ENCODE assay signal across 24 cellular contexts in genomic region chr14:74654931-74655330, GRCh38. TPM values are rescaled to one million over a fixed set of nuclear protein-coding genes. Genes with fewer than 3 reads are reported as not detected.
DNase-seq lines count a peak whose midpoint lies in the region; ATAC-seq and TF ChIP-seq lines count a peak whose summit lies in the region.
"Had no signal": no experiment of that assay in that cellular context is flagged by ENCODE, and none has a peak within 500 bp of the region (broad histone marks: within the 10 kb centered on the region; RNA-seq: fewer than 3 reads in every experiment).

No MANE protein-coding gene starts in this region.

- no peaks in the 10 kb centered on the region for H3K36me3 Mint-ChIP-seq in activated T-cell treated with anti-CD3 and anti-CD28 coated beads, Interleukin-2, amount 50 U/mL, for 72 hours (ENCODE audit: insufficient read depth in 2 of 2)
- H3K36me3 Mint-ChIP-seq in mesothelial cell of epicardium = peaks cover 3% of the 10 kb centered on the region

- H3K9me2 ChIP-seq in hepatocyte (replicated peaks; ENCODE audit: insufficient read depth) = no peaks in the 10 kb centered on the region

- H3K4me3 Mint-ChIP-seq in activated T-cell treated with anti-CD3 and anti-CD28 coated beads, Interleukin-2, amount 50 U/mL, for 72 hours = no peak overlapping the region
- H3K4me3 Mint-ChIP-seq in mesothelial cell of epicardium = no peak overlapping the region
- H3K4me3 Mint-ChIP-seq: activated CD4-positive, alpha-beta T cell treated with anti-CD3 and anti-CD28 coated beads for 36 hours; activated naive CD4-positive, alpha-beta T cell treated with anti-CD3 and anti-CD28 coated beads for 36 hours; activated T-cell treated with anti-CD3 and anti-CD28 coated beads, Interleukin-2, amount 50 U/mL, for 4 hours; dendritic cell treated with granulocyte-macrophage colony-stimulating factor and Interleukin-4, amounts not matched to agents 40 ng/mL and 50 ng/mL, for 4 days; natural killer cell had no signal

- H3K27ac Mint-ChIP-seq in activated T-cell treated with anti-CD3 and anti-CD28 coated beads, Interleukin-2, amount 50 U/mL, for 72 hours = peak overlapping the region; percentile 61
- peak overlapping the region; percentile 71 for H3K27ac Mint-ChIP-seq in mesothelial cell of epicardium
- H3K27ac Mint-ChIP-seq: activated CD4-positive, alpha-beta T cell treated with anti-CD3 and anti-CD28 coated beads for 36 hours; dendritic cell treated with granulocyte-macrophage colony-stimulating factor and Interleukin-4, amounts not matched to agents 40 ng/mL and 50 ng/mL, for 4 days had no signal

- intact Hi-C loops in breast epithelium (cut with DNase I; ENCODE audit: low total_unique reads) = no loop called here
- intact Hi-C loops in mucosa of descending colon (cut with DNase I, micrococcal nuclease) = no loop called here

- H3K9me3 ChIP-seq in breast epithelium (no peaks in the 10 kb centered on the region), thoracic aorta (no peaks in the 10 kb centered on the region), hepatocyte (ENCODE audit: low read depth) (no peaks in the 10 kb centered on the region), mucosa of descending colon (no peaks in the 10 kb centered on the region)
- H3K9me3 ChIP-seq: Peyer's patch, sigmoid colon, upper lobe of right lung had no signal

- no peak overlapping the region for H2AFZ ChIP-seq in hepatocyte

- H4K20me1 ChIP-seq in hepatocyte (ENCODE audit: insufficient read depth, poor library complexity, severe bottlenecking) = no peaks in the 10 kb centered on the region

- H3K4me2 ChIP-seq in hepatocyte = no peak overlapping the region

- H3K36me3 ChIP-seq in breast epithelium = no peaks in the 10 kb centered on the region
- no peaks in the 10 kb centered on the region for H3K36me3 ChIP-seq in thoracic aorta
- no peaks in the 10 kb centered on the region for H3K36me3 ChIP-seq in hepatocyte (replicated peaks; ENCODE audit: insufficient read depth, low read depth)
- H3K36me3 ChIP-seq in mucosa of descending colon (ENCODE audit: low read depth) = no peaks in the 10 kb centered on the region

- no peaks in the 10 kb centered on the region for H3K9me3 Mint-ChIP-seq in activated T-cell treated with anti-CD3 and anti-CD28 coated beads, Interleukin-2, amount 50 U/mL, for 72 hours
- no peaks in the 10 kb centered on the region for H3K9me3 Mint-ChIP-seq in mesothelial cell of epicardium
- H3K9me3 Mint-ChIP-seq: activated naive CD4-positive, alpha-beta T cell treated with anti-CD3 and anti-CD28 coated beads for 36 hours; activated T-cell treated with anti-CD3 and anti-CD28 coated beads, Interleukin-2, amount 50 U/mL, for 4 hours; dendritic cell treated with granulocyte-macrophage colony-stimulating factor and Interleukin-4, amounts not matched to agents 40 ng/mL and 50 ng/mL, for 4 days; natural killer cell had no signal

- TF ChIP-seq CTCF in breast epithelium (IDR thresholded peaks at IDR 0.05) = no peak
- no peak for TF ChIP-seq CTCF in mesothelial cell of epicardium (IDR thresholded peaks at IDR 0.05; ENCODE audit: unreplicated experiment)
- no peak for TF ChIP-seq CTCF in thoracic aorta (IDR thresholded peaks at IDR 0.05)
- no peak for TF ChIP-seq CTCF in hepatocyte (IDR thresholded peaks at IDR 0.05; ENCODE audit: poor library complexity)
- no peak for TF ChIP-seq CTCF in mucosa of descending colon (IDR thresholded peaks at IDR 0.05)

- TF ChIP-seq POLR2A in breast epithelium (IDR thresholded peaks at IDR 0.05) = no peak

- H3K4me1 Mint-ChIP-seq in activated T-cell treated with anti-CD3 and anti-CD28 coated beads, Interleukin-2, amount 50 U/mL, for 72 hours (ENCODE audit: low read depth) = no peaks in the 10 kb centered on the region
- peaks cover 4% of the 10 kb centered on the region for H3K4me1 Mint-ChIP-seq in mesothelial cell of epicardium

- no peak for DNase-seq in activated T-cell treated with anti-CD3 and anti-CD28 coated beads, Interleukin-2, amount 50 U/mL, for 72 hours
- no peak for DNase-seq in activated T-cell treated with anti-CD3 and anti-CD28 coated beads, Interleukin-2, amount 50 U/mL, for 1 hour
- DNase-seq in breast epithelium (ENCODE audit: low spot score in 2 of 2) (no peak), mesothelial cell of epicardium (ENCODE audit: low spot score in 2 of 2, unreplicated experiment in 2 of 2) (no peak), thoracic aorta (ENCODE audit: low spot score) (no peak), hepatocyte (ENCODE audit: low spot score) (no peak), mucosa of descending colon (no peak)
- DNase-seq: activated CD4-positive, alpha-beta T cell treated with anti-CD3 and anti-CD28 coated beads for 36 hours; activated naive CD4-positive, alpha-beta T cell treated with anti-CD3 and anti-CD28 coated beads for 36 hours; activated T-cell treated with anti-CD3 and anti-CD28 coated beads, Interleukin-2, amount 50 U/mL, for 4 hours; caudate nucleus; COR-L47; DMS79 treated with DMSO at 0.1 percent for 48 hours; head of caudate nucleus; KG1; natural killer cell; NCI-H1436 treated with DMSO at 0.1 percent for 48 hours; Peyer's patch; sigmoid colon; stimulated activated CD8-positive, alpha-beta memory T cell treated with anti-CD3 and anti-CD28 coated beads, Interleukin-4, amount 100 ng/mL, for 48 hours; T-helper 2 cell; upper lobe of right lung had no signal

- peaks cover 0 to 4% of the 10 kb centered on the region in 2 donors for H3K4me1 ChIP-seq in breast epithelium
- H3K4me1 ChIP-seq in thoracic aorta (ENCODE audit: control insufficient read depth in 1 of 2, low read depth in 2 of 2) = peaks cover 34 to 84% of the 10 kb centered on the region in 2 donors
- H3K4me1 ChIP-seq in hepatocyte (ENCODE audit: insufficient read depth) = no peaks in the 10 kb centered on the region
- H3K4me1 ChIP-seq in mucosa of descending colon (ENCODE audit: low read depth) = no peaks in the 10 kb centered on the region
- H3K4me1 ChIP-seq: Peyer's patch had no signal

- H3K79me2 ChIP-seq in hepatocyte = no peaks in the 10 kb centered on the region

- no peak for ATAC-seq in activated T-cell treated with anti-CD3 and anti-CD28 coated beads, Interleukin-2, amount 50 U/mL, for 72 hours (replicated peaks in 1 of 2)
- ATAC-seq in thoracic aorta (ENCODE audit: insufficient number of reproducible peaks, low FRiP score, low read depth) (no peak), mucosa of descending colon (no peak), GM18511 (IDR thresholded peaks at IDR 0.05; ENCODE audit: unreplicated experiment) (no peak)
- ATAC-seq: activated CD4-positive, alpha-beta T cell treated with anti-CD3 and anti-CD28 coated beads for 36 hours; activated T-cell treated with anti-CD3 and anti-CD28 coated beads, Interleukin-2, amount 50 U/mL, for 4 hours; natural killer cell; upper lobe of right lung had no signal

- WGBS in hepatocyte (ENCODE audit: low lambda C conversion rate, missing lambda C conversion rate) = 89% methylated on average over 3 of the region's 3 CpGs

- no peaks in the 10 kb centered on the region for H3K27me3 Mint-ChIP-seq in activated T-cell treated with anti-CD3 and anti-CD28 coated beads, Interleukin-2, amount 50 U/mL, for 72 hours (ENCODE audit: low read depth)
- no peaks in the 10 kb centered on the region for H3K27me3 Mint-ChIP-seq in mesothelial cell of epicardium (ENCODE audit: low read depth)
- H3K27me3 Mint-ChIP-seq: activated CD4-positive, alpha-beta T cell treated with anti-CD3 and anti-CD28 coated beads for 36 hours; dendritic cell treated with granulocyte-macrophage colony-stimulating factor and Interleukin-4, amounts not matched to agents 40 ng/mL and 50 ng/mL, for 4 days had no signal

- H3K27me3 ChIP-seq in breast epithelium = no peaks in the 10 kb centered on the region
- no peaks in the 10 kb centered on the region for H3K27me3 ChIP-seq in thoracic aorta (replicated peaks; ENCODE audit: insufficient read depth)
- no peaks in the 10 kb centered on the region for H3K27me3 ChIP-seq in hepatocyte
- H3K27me3 ChIP-seq: Peyer's patch, sigmoid colon, upper lobe of right lung had no signal

- H3K27ac ChIP-seq in breast epithelium = peak overlapping the region; percentile 71 to 76
- peak overlapping the region; percentile 73 to 76 for H3K27ac ChIP-seq in thoracic aorta
- no peak overlapping the region for H3K27ac ChIP-seq in hepatocyte
- H3K27ac ChIP-seq: Peyer's patch, upper lobe of right lung had no signal

- H3K4me3 ChIP-seq in breast epithelium (no peak overlapping the region), thoracic aorta (no peak overlapping the region), hepatocyte (no peak overlapping the region), mucosa of descending colon (no peak overlapping the region)
- H3K4me3 ChIP-seq: Peyer's patch, sigmoid colon, upper lobe of right lung had no signal

RNA-seq across cellular contexts. Expression of gene LTBP2, which starts 42.9 kb away (rescaled TPM):
- total RNA-seq in activated T-cell treated with anti-CD3 and anti-CD28 coated beads, Interleukin-2, amount 50 U/mL, for 72 hours = under 1 TPM; 0.25 to 0.84 TPM
- total RNA-seq in breast epithelium (10 to 100 TPM; 34.7 to 91.1 (median 79.0) TPM), mesothelial cell of epicardium (2.9 to 3.4 TPM (median 3.4 TPM) in 3 replicates), thoracic aorta (100 to 1,000 TPM; 674 to 973 TPM), hepatocyte (3.0 and 8.6 TPM in 2 replicates), mucosa of descending colon (10 to 100 TPM in 1 of 3 donors, 1 to 10 TPM in 2; 1.7 to 10.2 (median 3.0) TPM)
- 6.7 and 7.6 TPM in 2 replicates for polyA plus RNA-seq in hepatocyte

RNA-seq across cellular contexts. Expression of gene AREL1, which starts 57.9 kb away (rescaled TPM):
- total RNA-seq in activated T-cell treated with anti-CD3 and anti-CD28 coated beads, Interleukin-2, amount 50 U/mL, for 72 hours = 10 to 100 TPM; 34.7 to 43.0 TPM
- total RNA-seq in breast epithelium = 10 to 100 TPM; 17.0 to 24.3 (median 24.0) TPM
- total RNA-seq in mesothelial cell of epicardium = 43.8 to 55.5 TPM (median 49.1 TPM) in 3 replicates
- 10 to 100 TPM; 29.6 to 51.4 TPM for total RNA-seq in thoracic aorta
- total RNA-seq in hepatocyte = 31.7 and 41.3 TPM in 2 replicates
- polyA plus RNA-seq in hepatocyte = 11.4 and 13.9 TPM in 2 replicates
- 10 to 100 TPM; 39.9 to 60.1 (median 42.2) TPM for total RNA-seq in mucosa of descending colon

RNA-seq across cellular contexts. Expression of gene FCF1, which starts 58.0 kb away (rescaled TPM):
- total RNA-seq in activated T-cell treated with anti-CD3 and anti-CD28 coated beads, Interleukin-2, amount 50 U/mL, for 72 hours = 10 to 100 TPM; 71.1 to 87.9 TPM
- total RNA-seq in breast epithelium (10 to 100 TPM; 29.4 to 34.6 (median 33.8) TPM), mesothelial cell of epicardium (43.9 to 46.8 TPM (median 44.5 TPM) in 3 replicates), thoracic aorta (10 to 100 TPM; 31.8 to 32.5 TPM), hepatocyte (32.9 and 43.6 TPM in 2 replicates), mucosa of descending colon (10 to 100 TPM; 31.7 to 46.5 (median 43.0) TPM)
- polyA plus RNA-seq in hepatocyte = 11.3 and 12.3 TPM in 2 replicates

Comparison
In these comparisons a context has a peak if more than half of its experiments do, and no peak if none do; other contexts are left out.
1. RNA of gene LTBP2, which starts 42.9 kb away (total RNA-seq): 674 to 973 TPM in thoracic aorta; 34.7 to 91.1 TPM in breast epithelium, 3.0 to 8.6 TPM in hepatocyte, 1.7 to 10.2 TPM in mucosa of descending colon, 2.9 to 3.4 TPM in mesothelial cell of epicardium and 0.25 to 0.84 TPM in activated T-cell treated with anti-CD3 and anti-CD28 coated beads, Interleukin-2, amount 50 U/mL, for 72 hours; every median in the first group is over 4 times any median in the second.